10 cellular contexts compared by ENCODE assay signal in genomic region chr2:237435844-237436590, GRCh38. TPM values are rescaled to one million over a fixed set of nuclear protein-coding genes. Genes with fewer than 3 reads are reported as not detected.
DNase-seq lines count a peak whose midpoint lies in the region; ATAC-seq and TF ChIP-seq lines count a peak whose summit lies in the region.
"Had no signal": no experiment of that assay in that cellular context is flagged by ENCODE, and none has a peak within 500 bp of the region (broad histone marks: within the 10 kb centered on the region; RNA-seq: fewer than 3 reads in every experiment).

No MANE protein-coding gene starts in this region.

- TF ChIP-seq CTCF in AG09309 (IDR thresholded peaks at IDR 0.05; ENCODE audit: control insufficient read depth, insufficient read depth, low read depth, low read length, missing control alignments) (no peak), esophagus squamous epithelium (IDR thresholded peaks at IDR 0.05) (no peak), osteocyte (IDR thresholded peaks at IDR 0.05) (no peak), OCI-LY7 (conservative IDR thresholded peaks at IDR 0.05; ENCODE audit: low read length) (no peak)

- POLR2A ChIA-PET in OCI-LY7 (lab: Charles Lee) = no interaction called here

- 62 to 87% methylated on average over 4 to 6 of the region's 10 CpGs for WGBS in esophagus squamous epithelium, 2 donors

- H3K9me2 ChIP-seq in OCI-LY7 (ENCODE audit: insufficient read depth, low read length) = no peaks in the 10 kb centered on the region

- H3K27ac ChIP-seq in esophagus squamous epithelium (peak overlapping the region; percentile 36 to 84 (median 73)), OCI-LY7 (ENCODE audit: low read depth, low read length, poor library complexity, severe bottlenecking) (no peak overlapping the region)

- no TSS peak for BruUV-seq in OCI-LY7 (replicated peaks; lab: Mats Ljungman, UMichigan)

- H3K4me1 ChIP-seq in esophagus squamous epithelium (peaks cover 0 to 45% (median 16%) of the 10 kb centered on the region in 3 donors), OCI-LY7 (ENCODE audit: insufficient read depth, low read length, poor library complexity, severe bottlenecking) (no peaks in the 10 kb centered on the region)

- H3K4me2 ChIP-seq in OCI-LY7 (ENCODE audit: low read length) = no peak overlapping the region

- ATAC-seq in GM21447 (IDR thresholded peaks at IDR 0.05; ENCODE audit: unreplicated experiment) (no peak), HG03442 (IDR thresholded peaks at IDR 0.05; ENCODE audit: unreplicated experiment) (no peak)

- peaks cover 67% of the 10 kb centered on the region for H3K4me1 Mint-ChIP-seq in osteocyte (ENCODE audit: unreplicated experiment)

- H3K36me3 ChIP-seq in MG63 (no peaks in the 10 kb centered on the region), esophagus squamous epithelium (no peaks in the 10 kb centered on the region), OCI-LY7 (ENCODE audit: insufficient read depth, low read length) (no peaks in the 10 kb centered on the region)

- H3K79me2 ChIP-seq in OCI-LY7 (ENCODE audit: insufficient read depth, low read depth, low read length) = no peaks in the 10 kb centered on the region

- no peaks in the 10 kb centered on the region for H4K20me1 ChIP-seq in OCI-LY7 (ENCODE audit: insufficient read depth, low read length)

- TF ChIP-seq POLR2A in esophagus squamous epithelium (IDR thresholded peaks at IDR 0.05) = no peak

- H3K9me3 Mint-ChIP-seq in osteocyte (ENCODE audit: unreplicated experiment) = no peaks in the 10 kb centered on the region

- H3K9me3 ChIP-seq in MG63 (no peaks in the 10 kb centered on the region), esophagus squamous epithelium (no peaks in the 10 kb centered on the region), OCI-LY7 (ENCODE audit: low read length) (no peaks in the 10 kb centered on the region)

- no peak overlapping the region for H2AFZ ChIP-seq in OCI-LY7 (ENCODE audit: low read length)

- DNase-seq in AG09309 (ENCODE audit: low read depth) (peak; percentile 75), MG63 (peak; percentile 27), esophagus squamous epithelium (lab: John Stamatoyannopoulos, UW) (no peak), osteocyte (ENCODE audit: extremely low spot score, unreplicated experiment) (no peak), OCI-LY7 (ENCODE audit: low spot score) (no peak), T-helper 9 cell (no peak)
- DNase-seq: DND-41, NCI-H69 had no signal

- intact Hi-C loops in esophagus squamous epithelium (cut with DNase I) = no loop called here
- intact Hi-C loops in OCI-LY7 (cut with micrococcal nuclease; ENCODE audit: unreplicated experiment) = no loop called here

- H3K36me3 Mint-ChIP-seq in osteocyte (ENCODE audit: unreplicated experiment) = peaks cover 3% of the 10 kb centered on the region

- no peaks in the 10 kb centered on the region for H3K27me3 Mint-ChIP-seq in osteocyte (ENCODE audit: unreplicated experiment)

- H3K27ac Mint-ChIP-seq in osteocyte (ENCODE audit: unreplicated experiment) = peak overlapping the region; percentile 99

- H3K4me3 Mint-ChIP-seq in osteocyte (ENCODE audit: unreplicated experiment) = peak overlapping the region; percentile 47

- CTCF ChIA-PET in OCI-LY7 (lab: Charles Lee; ENCODE audit: unreplicated experiment) = no interaction called here

- no peak overlapping the region for H3K4me3 ChIP-seq in AG09309 (ENCODE audit: control insufficient read depth, low read depth, low read length)
- H3K4me3 ChIP-seq in MG63 = no peak overlapping the region
- H3K4me3 ChIP-seq in esophagus squamous epithelium = no peak overlapping the region
- no peak overlapping the region for H3K4me3 ChIP-seq in OCI-LY7 (ENCODE audit: low read depth, low read length, poor library complexity, severe bottlenecking)

- H3K27me3 ChIP-seq in MG63 = no peaks in the 10 kb centered on the region
- peaks cover 0 to 32% (median 0%) of the 10 kb centered on the region in 4 donors for H3K27me3 ChIP-seq in esophagus squamous epithelium

RNA-seq across cellular contexts. Expression of gene COL6A3, which starts 22.1 kb away (rescaled TPM):
- 465 and 564 TPM in 2 replicates for total RNA-seq in MG63 (2014; rRNA removed; shearing (Covaris generic); ENCODE audit: low replicate concordance)
- total RNA-seq in esophagus squamous epithelium = 100 to 1,000 TPM in 1 of 4 donors, 10 to 100 TPM in 2, 1 to 10 TPM in 1; 8.9 to 138 (median 46.5) TPM
- 143 and 159 TPM in 2 replicates for total RNA-seq in osteocyte
- not detected in 2 replicates for total RNA-seq in OCI-LY7 (2014; rRNA removed; shearing (Covaris generic))
- not detected in 2 replicates for total RNA-seq in OCI-LY7 (2022)

RNA-seq across cellular contexts. Expression of gene MLPH, which starts 51.0 kb away (rescaled TPM):
- 0.59 TPM in 1 of 2 replicates, not detected in the other for total RNA-seq in MG63 (2014; rRNA removed; shearing (Covaris generic); ENCODE audit: low replicate concordance)
- 10 to 100 TPM in 2 of 4 donors, 1 to 10 TPM in 2; 1.8 to 10.5 (median 7.6) TPM for total RNA-seq in esophagus squamous epithelium
- 21.0 and 22.5 TPM in 2 replicates for total RNA-seq in osteocyte
- not detected in 2 replicates for total RNA-seq in OCI-LY7 (2014; rRNA removed; shearing (Covaris generic))
- total RNA-seq in OCI-LY7 (2022) = not detected in 2 replicates

Comparison
In these comparisons a context has a peak if more than half of its experiments do, and no peak if none do; other contexts are left out.
1. DNase-seq: peak in AG09309 (single experiment) and MG63 (single experiment); none in esophagus squamous epithelium (single experiment), osteocyte (single experiment), OCI-LY7 (single experiment) and T-helper 9 cell (single experiment).
2. RNA of gene COL6A3, which starts 22.1 kb away (total RNA-seq): 465 to 564 TPM in MG63, 143 to 159 TPM in osteocyte and 8.9 to 138 TPM in esophagus squamous epithelium; not detected in OCI-LY7; every median in the first group is over 4 times any median in the second.